8 cellular contexts compared by ENCODE assay signal in the genomic region with DNA sequence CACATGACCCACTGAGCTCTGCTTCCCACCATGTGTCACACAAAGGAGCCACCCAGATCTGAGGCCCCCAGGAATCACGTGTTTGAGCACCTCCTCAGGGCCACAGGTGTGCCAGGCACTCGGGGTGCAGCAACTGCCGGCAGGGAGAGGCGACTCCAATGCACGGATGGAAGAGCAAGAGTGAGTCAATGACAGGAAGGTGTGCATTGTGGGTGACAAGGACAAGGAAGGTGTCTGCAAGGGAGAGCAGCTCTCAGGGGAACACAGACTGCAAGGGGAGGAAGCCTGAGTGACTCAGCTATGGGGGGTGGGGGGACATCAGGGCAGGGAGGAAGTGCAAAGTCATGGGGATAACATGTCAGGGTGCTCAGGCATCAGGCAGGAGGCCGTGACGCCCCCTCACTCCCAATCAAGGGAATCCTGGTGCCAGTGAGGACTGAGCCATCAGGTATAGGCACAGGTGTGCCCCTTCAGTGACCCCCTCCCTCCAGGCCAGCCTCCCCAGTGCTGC.
DNase-seq lines count a peak whose midpoint lies in the region; ATAC-seq and TF ChIP-seq lines count a peak whose summit lies in the region.

No MANE protein-coding gene starts in this region.

- peak; percentile 50 for DNase-seq in activated CD8-positive, alpha-beta memory T cell treated with anti-CD3 and anti-CD28 coated beads, Interleukin-2, amount 10 ng/mL, durations not matched to agents 7 days and 5 days
- no peak for DNase-seq in activated CD8-positive, alpha-beta memory T cell treated with anti-CD3 and anti-CD28 coated beads for 24 hours
- no peak for DNase-seq in T-helper 2 cell treated with Interferon-gamma antibody and Interleukin-4, amounts not matched to agents 5 μg/mL and 100 μg/mL, for 36 hours (ENCODE audit: low spot score)
- no peak for DNase-seq in effector memory CD8-positive, alpha-beta T cell
- peak; percentile 37 for DNase-seq in stimulated activated naive CD8-positive, alpha-beta T cell treated with anti-CD3 and anti-CD28 coated beads, Interleukin-15, Interleukin-2, amounts not matched to agents 100 U/mL and 50 U/mL, for 24 hours
- no peak for DNase-seq in mesothelial cell of epicardium (ENCODE audit: low spot score in 2 of 2, unreplicated experiment in 2 of 2)
- DNase-seq in posterior vena cava (ENCODE audit: low spot score): no peak
- DNase-seq in mucosa of gallbladder (ENCODE audit: low spot score): no peak

- peak overlapping the region; percentile 35 for H3K27ac Mint-ChIP-seq in activated CD8-positive, alpha-beta memory T cell treated with anti-CD3 and anti-CD28 coated beads, Interleukin-2, amount 10 ng/mL, durations not matched to agents 7 days and 5 days
- H3K27ac Mint-ChIP-seq in T-helper 2 cell treated with Interferon-gamma antibody and Interleukin-4, amounts not matched to agents 5 μg/mL and 100 μg/mL, for 36 hours: peak overlapping the region; percentile 71
- peak overlapping the region; percentile 63 to 85 for H3K27ac Mint-ChIP-seq in effector memory CD8-positive, alpha-beta T cell
- no peak overlapping the region for H3K27ac Mint-ChIP-seq in mesothelial cell of epicardium

- no peak for TF ChIP-seq CTCF in mesothelial cell of epicardium (IDR thresholded peaks at IDR 0.05; ENCODE audit: unreplicated experiment)

- no peak overlapping the region for H3K4me3 Mint-ChIP-seq in activated CD8-positive, alpha-beta memory T cell treated with anti-CD3 and anti-CD28 coated beads, Interleukin-2, amount 10 ng/mL, durations not matched to agents 7 days and 5 days
- no peak overlapping the region for H3K4me3 Mint-ChIP-seq in T-helper 2 cell treated with Interferon-gamma antibody and Interleukin-4, amounts not matched to agents 5 μg/mL and 100 μg/mL, for 36 hours
- no peak overlapping the region for H3K4me3 Mint-ChIP-seq in effector memory CD8-positive, alpha-beta T cell
- H3K4me3 Mint-ChIP-seq in mesothelial cell of epicardium: no peak overlapping the region

- intact Hi-C loops in posterior vena cava (cut with DNase I): no loop called here

- H3K36me3 Mint-ChIP-seq in activated CD8-positive, alpha-beta memory T cell treated with anti-CD3 and anti-CD28 coated beads, Interleukin-2, amount 10 ng/mL, durations not matched to agents 7 days and 5 days: peaks cover 36% of the 10 kb centered on the region
- H3K36me3 Mint-ChIP-seq in T-helper 2 cell treated with Interferon-gamma antibody and Interleukin-4, amounts not matched to agents 5 μg/mL and 100 μg/mL, for 36 hours (ENCODE audit: low read depth): peaks cover 75% of the 10 kb centered on the region
- peaks cover 75% of the 10 kb centered on the region for H3K36me3 Mint-ChIP-seq in effector memory CD8-positive, alpha-beta T cell (ENCODE audit: insufficient read depth)
- H3K36me3 Mint-ChIP-seq in mesothelial cell of epicardium: peaks cover 9% of the 10 kb centered on the region

- no peaks in the 10 kb centered on the region for H3K27me3 Mint-ChIP-seq in activated CD8-positive, alpha-beta memory T cell treated with anti-CD3 and anti-CD28 coated beads, Interleukin-2, amount 10 ng/mL, durations not matched to agents 7 days and 5 days
- H3K27me3 Mint-ChIP-seq in T-helper 2 cell treated with Interferon-gamma antibody and Interleukin-4, amounts not matched to agents 5 μg/mL and 100 μg/mL, for 36 hours (ENCODE audit: low read depth): no peaks in the 10 kb centered on the region
- no peaks in the 10 kb centered on the region for H3K27me3 Mint-ChIP-seq in effector memory CD8-positive, alpha-beta T cell
- no peaks in the 10 kb centered on the region for H3K27me3 Mint-ChIP-seq in mesothelial cell of epicardium (ENCODE audit: low read depth)

- ATAC-seq in activated CD8-positive, alpha-beta memory T cell treated with anti-CD3 and anti-CD28 coated beads, Interleukin-2, amount 10 ng/mL, durations not matched to agents 7 days and 5 days: peak; percentile 52
- ATAC-seq in effector memory CD8-positive, alpha-beta T cell (replicated peaks): no peak
- ATAC-seq in stimulated activated naive CD8-positive, alpha-beta T cell treated with anti-CD3 and anti-CD28 coated beads, Interleukin-15, Interleukin-2, amounts not matched to agents 100 U/mL and 50 U/mL, for 24 hours: peak; percentile 62

- H3K9me3 Mint-ChIP-seq in activated CD8-positive, alpha-beta memory T cell treated with anti-CD3 and anti-CD28 coated beads, Interleukin-2, amount 10 ng/mL, durations not matched to agents 7 days and 5 days (ENCODE audit: low read depth): no peaks in the 10 kb centered on the region
- H3K9me3 Mint-ChIP-seq in T-helper 2 cell treated with Interferon-gamma antibody and Interleukin-4, amounts not matched to agents 5 μg/mL and 100 μg/mL, for 36 hours: no peaks in the 10 kb centered on the region
- H3K9me3 Mint-ChIP-seq in effector memory CD8-positive, alpha-beta T cell: no peaks in the 10 kb centered on the region
- no peaks in the 10 kb centered on the region for H3K9me3 Mint-ChIP-seq in mesothelial cell of epicardium

- H3K4me1 Mint-ChIP-seq in activated CD8-positive, alpha-beta memory T cell treated with anti-CD3 and anti-CD28 coated beads, Interleukin-2, amount 10 ng/mL, durations not matched to agents 7 days and 5 days: peaks cover 41% of the 10 kb centered on the region
- peaks cover 30% of the 10 kb centered on the region for H3K4me1 Mint-ChIP-seq in T-helper 2 cell treated with Interferon-gamma antibody and Interleukin-4, amounts not matched to agents 5 μg/mL and 100 μg/mL, for 36 hours (ENCODE audit: low read depth)
- H3K4me1 Mint-ChIP-seq in effector memory CD8-positive, alpha-beta T cell (ENCODE audit: low read depth in 2 of 2): peaks cover 5 to 13% of the 10 kb centered on the region in 2 donors
- peaks cover 4% of the 10 kb centered on the region for H3K4me1 Mint-ChIP-seq in mesothelial cell of epicardium

- CTCF ChIA-PET in activated CD8-positive, alpha-beta memory T cell treated with anti-CD3 and anti-CD28 coated beads, Interleukin-2, amount 10 ng/mL, durations not matched to agents 7 days and 5 days (lab: Charles Lee): interaction anchor here (1.3 kb wide), 1 partner anchor 100 kb away, joined by 5 read pairs; no protein-coding TSS in a partner anchor

Comparison
In these comparisons a context has a peak if more than half of its experiments do, and no peak if none do; other contexts are left out.
1. DNase-seq: peak in activated CD8-positive, alpha-beta memory T cell treated with anti-CD3 and anti-CD28 coated beads, Interleukin-2, amount 10 ng/mL, durations not matched to agents 7 days and 5 days (single experiment) and stimulated activated naive CD8-positive, alpha-beta T cell treated with anti-CD3 and anti-CD28 coated beads, Interleukin-15, Interleukin-2, amounts not matched to agents 100 U/mL and 50 U/mL, for 24 hours (single experiment); none in activated CD8-positive, alpha-beta memory T cell treated with anti-CD3 and anti-CD28 coated beads for 24 hours (single experiment), T-helper 2 cell treated with Interferon-gamma antibody and Interleukin-4, amounts not matched to agents 5 μg/mL and 100 μg/mL, for 36 hours (single experiment), effector memory CD8-positive, alpha-beta T cell (0 of 3), mesothelial cell of epicardium (0 of 2), posterior vena cava (single experiment) and mucosa of gallbladder (single experiment).